8 cellular contexts compared by ENCODE assay signal in the genomic region with DNA sequence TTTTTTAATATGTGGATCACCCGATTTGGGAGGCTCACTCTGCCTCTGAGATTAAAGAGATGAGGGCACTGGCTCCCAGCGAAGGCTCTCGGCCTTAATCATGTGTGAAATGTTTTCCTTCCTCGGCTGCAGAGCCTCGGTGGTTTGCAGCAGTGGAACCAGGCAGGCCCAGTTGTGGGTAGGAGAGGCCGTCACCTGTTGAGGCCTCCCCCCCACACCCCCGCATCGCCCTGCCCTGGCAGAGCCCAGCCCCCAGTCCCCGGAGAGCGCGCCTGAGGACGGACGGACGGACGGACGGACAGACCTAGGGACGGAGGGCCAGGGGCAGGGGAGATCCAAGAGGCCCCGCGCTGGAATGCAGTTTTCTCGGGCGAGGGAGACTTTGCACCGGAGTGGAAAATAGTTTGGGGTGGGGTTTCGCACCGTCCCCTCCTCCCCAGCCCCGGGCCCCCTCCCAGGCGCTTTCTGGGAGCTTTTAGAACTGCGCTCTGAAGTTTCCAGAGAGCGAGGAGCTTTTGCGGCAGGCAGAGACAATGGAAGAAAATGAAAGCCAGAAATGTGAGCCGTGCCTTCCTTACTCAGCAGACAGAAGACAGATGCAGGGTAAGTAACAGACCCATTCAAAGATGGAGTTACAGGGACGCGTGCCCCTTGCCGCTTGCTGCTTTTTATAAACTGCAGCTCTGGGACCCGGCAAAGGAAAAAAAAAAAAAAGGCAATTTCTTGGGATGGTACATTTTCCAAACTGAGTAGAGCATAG. TPM values are rescaled to one million over a fixed set of nuclear protein-coding genes. Genes with fewer than 3 reads are reported as not detected.
DNase-seq lines count a peak whose midpoint lies in the region; TF ChIP-seq lines count a peak whose summit lies in the region.

A gene with protein sequence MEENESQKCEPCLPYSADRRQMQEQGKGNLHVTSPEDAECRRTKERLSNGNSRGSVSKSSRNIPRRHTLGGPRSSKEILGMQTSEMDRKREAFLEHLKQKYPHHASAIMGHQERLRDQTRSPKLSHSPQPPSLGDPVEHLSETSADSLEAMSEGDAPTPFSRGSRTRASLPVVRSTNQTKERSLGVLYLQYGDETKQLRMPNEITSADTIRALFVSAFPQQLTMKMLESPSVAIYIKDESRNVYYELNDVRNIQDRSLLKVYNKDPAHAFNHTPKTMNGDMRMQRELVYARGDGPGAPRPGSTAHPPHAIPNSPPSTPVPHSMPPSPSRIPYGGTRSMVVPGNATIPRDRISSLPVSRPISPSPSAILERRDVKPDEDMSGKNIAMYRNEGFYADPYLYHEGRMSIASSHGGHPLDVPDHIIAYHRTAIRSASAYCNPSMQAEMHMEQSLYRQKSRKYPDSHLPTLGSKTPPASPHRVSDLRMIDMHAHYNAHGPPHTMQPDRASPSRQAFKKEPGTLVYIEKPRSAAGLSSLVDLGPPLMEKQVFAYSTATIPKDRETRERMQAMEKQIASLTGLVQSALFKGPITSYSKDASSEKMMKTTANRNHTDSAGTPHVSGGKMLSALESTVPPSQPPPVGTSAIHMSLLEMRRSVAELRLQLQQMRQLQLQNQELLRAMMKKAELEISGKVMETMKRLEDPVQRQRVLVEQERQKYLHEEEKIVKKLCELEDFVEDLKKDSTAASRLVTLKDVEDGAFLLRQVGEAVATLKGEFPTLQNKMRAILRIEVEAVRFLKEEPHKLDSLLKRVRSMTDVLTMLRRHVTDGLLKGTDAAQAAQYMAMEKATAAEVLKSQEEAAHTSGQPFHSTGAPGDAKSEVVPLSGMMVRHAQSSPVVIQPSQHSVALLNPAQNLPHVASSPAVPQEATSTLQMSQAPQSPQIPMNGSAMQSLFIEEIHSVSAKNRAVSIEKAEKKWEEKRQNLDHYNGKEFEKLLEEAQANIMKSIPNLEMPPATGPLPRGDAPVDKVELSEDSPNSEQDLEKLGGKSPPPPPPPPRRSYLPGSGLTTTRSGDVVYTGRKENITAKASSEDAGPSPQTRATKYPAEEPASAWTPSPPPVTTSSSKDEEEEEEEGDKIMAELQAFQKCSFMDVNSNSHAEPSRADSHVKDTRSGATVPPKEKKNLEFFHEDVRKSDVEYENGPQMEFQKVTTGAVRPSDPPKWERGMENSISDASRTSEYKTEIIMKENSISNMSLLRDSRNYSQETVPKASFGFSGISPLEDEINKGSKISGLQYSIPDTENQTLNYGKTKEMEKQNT (N-terminal part only) (plus strand): TSS at position 478 of the 760 bp plus-strand sequence. CDS start 56 bp downstream, at position 534.

- H3K4me3 ChIP-seq in esophagus (ENCODE audit: low read depth in 1 of 2, low read length in 2 of 2): peak within 1 kb of the TSS; percentile 40 to 58
- H3K4me3 ChIP-seq in muscle layer of colon (ENCODE audit: low read depth in 1 of 2, low read length in 2 of 2): peak within 1 kb of the TSS; percentile 9 to 91

- H3K9ac ChIP-seq in muscle layer of colon (ENCODE audit: low read length): peak within 1 kb of the TSS; percentile 74

- WGBS in esophagus, 2 donors: 0 to 2% methylated on average over 33 to 34 of the region's 34 CpGs

- CTCF ChIA-PET in HEK293T (lab: Yijun Ruan, JAX) (no interaction called here), RWPE1 (lab: Yijun Ruan, JAX) (interaction anchor here (0.7 kb wide), 2 partner anchors 214 to 679 kb away, joined by 5 to 7 read pairs; no protein-coding TSS in a partner anchor)

- POLR2A ChIA-PET in HEK293T (lab: Yijun Ruan, JAX) (interaction anchor here (0.7 to 1.4 kb wide), 4 partner anchors 8 to 168 kb away, joined by 3 read pairs; no protein-coding TSS in a partner anchor), RWPE1 (lab: Yijun Ruan, JAX; ENCODE audit: low non-redundant PET) (interaction anchor here (0.6 kb wide), 1 partner anchor 859 kb away, joined by 4 read pairs; no protein-coding TSS in a partner anchor)

- H3K9me3 ChIP-seq in esophagus (ENCODE audit: control insufficient read depth in 2 of 2, insufficient read depth in 1 of 2, low read depth in 1 of 2, low read length in 1 of 2): no peaks in the 10 kb centered on the region
- H3K9me3 ChIP-seq in muscle layer of colon (ENCODE audit: low read length): no peaks in the 10 kb centered on the region

- peaks cover 6% of the 10 kb centered on the region in 2 donors for H3K4me1 ChIP-seq in esophagus (ENCODE audit: control insufficient read depth in 2 of 2, insufficient read depth in 2 of 2, low read length in 1 of 2)
- H3K4me1 ChIP-seq in muscle layer of colon (ENCODE audit: insufficient read depth, low read length): peaks cover 23% of the 10 kb centered on the region

- H3K36me3 ChIP-seq in esophagus (ENCODE audit: control insufficient read depth in 2 of 2, insufficient read depth in 2 of 2, low read length in 1 of 2): peaks cover 0 to 2% of the 10 kb centered on the region in 2 donors
- H3K36me3 ChIP-seq in muscle layer of colon (ENCODE audit: insufficient read depth, low read length): no peaks in the 10 kb centered on the region

- H3K27me3 ChIP-seq in esophagus (ENCODE audit: control insufficient read depth in 1 of 2, insufficient read depth in 2 of 2, low read length in 2 of 2) (no peaks in the 10 kb centered on the region), muscle layer of colon (ENCODE audit: control insufficient read depth in 1 of 2, insufficient read depth in 2 of 2, low read length in 2 of 2) (no peaks in the 10 kb centered on the region)

- H3K27ac ChIP-seq in RWPE1 (peak within 1 kb of the TSS; percentile 76), esophagus (ENCODE audit: low read depth in 2 of 2, low read length in 1 of 2) (peak within 1 kb of the TSS; percentile 80 to 88), muscle layer of colon (ENCODE audit: low read depth, low read length) (peak within 1 kb of the TSS; percentile 73)

- DNase-seq in ELF-1 (ENCODE audit: low read depth, low spot score): peak; percentile 64
- peak; percentile 35 for DNase-seq in HEK293T (ENCODE audit: extremely low spot score)
- DNase-seq in RWPE1 (ENCODE audit: low spot score): peak; percentile 12
- no peak for DNase-seq in activated CD4-positive, CD25-positive, alpha-beta regulatory T cell (lab: John Stamatoyannopoulos, UW)
- DNase-seq in SW 1271 (lab: John Stamatoyannopoulos, UW): no peak
- DNase-seq in germinal center (ENCODE audit: low spot score): no peak

- TF ChIP-seq CTCF in RWPE1 (conservative IDR thresholded peaks at IDR 0.05; ENCODE audit: low read depth): no peak

TF ChIP-seq in HEK293T, 16 proteins besides CTCF, POLR2A, EP300 and RAD21:
- TF ChIP-seq, protein P1, sequence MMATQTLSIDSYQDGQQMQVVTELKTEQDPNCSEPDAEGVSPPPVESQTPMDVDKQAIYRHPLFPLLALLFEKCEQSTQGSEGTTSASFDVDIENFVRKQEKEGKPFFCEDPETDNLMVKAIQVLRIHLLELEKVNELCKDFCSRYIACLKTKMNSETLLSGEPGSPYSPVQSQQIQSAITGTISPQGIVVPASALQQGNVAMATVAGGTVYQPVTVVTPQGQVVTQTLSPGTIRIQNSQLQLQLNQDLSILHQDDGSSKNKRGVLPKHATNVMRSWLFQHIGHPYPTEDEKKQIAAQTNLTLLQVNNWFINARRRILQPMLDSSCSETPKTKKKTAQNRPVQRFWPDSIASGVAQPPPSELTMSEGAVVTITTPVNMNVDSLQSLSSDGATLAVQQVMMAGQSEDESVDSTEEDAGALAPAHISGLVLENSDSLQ (IDR thresholded peaks at IDR 0.05): no peak
- no peak for TF ChIP-seq CTBP1 (IDR thresholded peaks at IDR 0.05; ENCODE audit: borderline replicate concordance)
- TF ChIP-seq BHLHE40 (IDR thresholded peaks at IDR 0.05; ENCODE audit: borderline replicate concordance): no peak
- TF ChIP-seq FOXK2 (IDR thresholded peaks at IDR 0.05): no peak
- TF ChIP-seq L3MBTL2 (conservative IDR thresholded peaks at IDR 0.05): peak; percentile 43; the same call in 1 of the 2 replicates

RNA-seq across cellular contexts. Expression of the gene that starts here (rescaled TPM):
- polyA plus RNA-seq in esophagus: 10 to 100 TPM; 18.3 to 22.2 TPM

Comparison
In these comparisons a context has a peak if more than half of its experiments do, and no peak if none do; other contexts are left out.
1. DNase-seq: peak in ELF-1 (single experiment), HEK293T (single experiment) and RWPE1 (single experiment); none in activated CD4-positive, CD25-positive, alpha-beta regulatory T cell (0 of 4), SW 1271 (0 of 2) and germinal center (single experiment).
2. Peak in every context shown above with its lines, with median percentiles within 50 percentile points of each other: H3K27ac ChIP-seq.